Comparison of ENCODE assay signal across 9 cellular contexts in genomic region chr1:208132287-208132882, GRCh38.
DNase-seq lines count a peak whose midpoint lies in the region; ATAC-seq and TF ChIP-seq lines count a peak whose summit lies in the region.
"Had no signal": no experiment of that assay in that cellular context is flagged by ENCODE, and none has a peak within 500 bp of the region (broad histone marks: within the 10 kb centered on the region; RNA-seq: fewer than 3 reads in every experiment).

No MANE protein-coding gene starts in this region.

- ATAC-seq in GM21576 (IDR thresholded peaks at IDR 0.05; ENCODE audit: unreplicated experiment): peak; percentile 93
- peak; percentile 91 to 94 for ATAC-seq in activated naive CD4-positive, alpha-beta T cell treated with anti-CD3 and anti-CD28 coated beads, Interleukin-2, amount 50 U/mL, for 72 hours

- no peaks in the 10 kb centered on the region for H3K36me3 ChIP-seq in cardiac muscle cell

- peak; percentile 93 for TF ChIP-seq CTCF in cardiac muscle cell (IDR thresholded peaks at IDR 0.05; ENCODE audit: low read depth, low read length)
- peak; percentile 97 for TF ChIP-seq CTCF in progenitor cell of endocrine pancreas (IDR thresholded peaks at IDR 0.05; ENCODE audit: unreplicated experiment)

- no peak overlapping the region for H3K27ac ChIP-seq in cardiac muscle cell

- H3K27me3 Mint-ChIP-seq in progenitor cell of endocrine pancreas: peaks cover 27% of the 10 kb centered on the region

- H3K4me3 Mint-ChIP-seq in progenitor cell of endocrine pancreas (ENCODE audit: low read depth): no peak overlapping the region
- H3K4me3 Mint-ChIP-seq: dendritic cell treated with granulocyte-macrophage colony-stimulating factor and Interleukin-4, amounts not matched to agents 40 ng/mL and 50 ng/mL, for 4 days had no signal

- H3K9me3 ChIP-seq in cardiac muscle cell (ENCODE audit: low read depth): no peaks in the 10 kb centered on the region

- no peaks in the 10 kb centered on the region for H3K9me3 Mint-ChIP-seq in activated naive CD4-positive, alpha-beta T cell treated with anti-CD3 and anti-CD28 coated beads, Interleukin-2, amount 50 U/mL, for 72 hours
- no peaks in the 10 kb centered on the region for H3K9me3 Mint-ChIP-seq in progenitor cell of endocrine pancreas (ENCODE audit: low read depth)
- H3K9me3 Mint-ChIP-seq: dendritic cell treated with granulocyte-macrophage colony-stimulating factor and Interleukin-4, amounts not matched to agents 40 ng/mL and 50 ng/mL, for 4 days had no signal

- DNase-seq in EL (peak; percentile 72), RPMI8226 (peak; percentile 93), cardiac muscle cell (ENCODE audit: low read depth in 1 of 2, low spot score in 1 of 2) (peak; percentile 81 to 87), progenitor cell of endocrine pancreas (ENCODE audit: low spot score, unreplicated experiment) (peak; percentile 65), GF-D8 (lab: John Stamatoyannopoulos, UW) (no peak)
- DNase-seq in Jurkat, Clone E6-1 (ENCODE audit: low read depth, low spot score): peak; percentile 12
- peak in 1 of 2 donors; percentile 75 for DNase-seq in activated naive CD4-positive, alpha-beta T cell treated with anti-CD3 and anti-CD28 coated beads, Interleukin-2, amount 50 U/mL, for 72 hours (ENCODE audit: low spot score in 2 of 2)

- no peaks in the 10 kb centered on the region for H3K36me3 Mint-ChIP-seq in activated naive CD4-positive, alpha-beta T cell treated with anti-CD3 and anti-CD28 coated beads, Interleukin-2, amount 50 U/mL, for 72 hours
- no peaks in the 10 kb centered on the region for H3K36me3 Mint-ChIP-seq in progenitor cell of endocrine pancreas (ENCODE audit: insufficient read depth)

- H3K4me1 ChIP-seq in cardiac muscle cell (ENCODE audit: low read depth): peaks cover 29% of the 10 kb centered on the region

- no peaks in the 10 kb centered on the region for H3K27me3 ChIP-seq in cardiac muscle cell

- H3K4me1 Mint-ChIP-seq in progenitor cell of endocrine pancreas (ENCODE audit: low read depth): peaks cover 12% of the 10 kb centered on the region

- no peak overlapping the region for H3K4me3 ChIP-seq in Jurkat, Clone E6-1 (ENCODE audit: low read length)
- H3K4me3 ChIP-seq in cardiac muscle cell: no peak overlapping the region

- H3K27ac Mint-ChIP-seq in activated naive CD4-positive, alpha-beta T cell treated with anti-CD3 and anti-CD28 coated beads, Interleukin-2, amount 50 U/mL, for 72 hours: no peak overlapping the region
- no peak overlapping the region for H3K27ac Mint-ChIP-seq in progenitor cell of endocrine pancreas
- H3K27ac Mint-ChIP-seq: dendritic cell treated with granulocyte-macrophage colony-stimulating factor and Interleukin-4, amounts not matched to agents 40 ng/mL and 50 ng/mL, for 4 days had no signal
